Comparison of ENCODE assay signal across 8 cellular contexts in genomic region chr7:19713676-19714075, GRCh38. TPM values are rescaled to one million over a fixed set of nuclear protein-coding genes. Genes with fewer than 3 reads are reported as not detected.
DNase-seq lines count a peak whose midpoint lies in the region; ATAC-seq, FAIRE-seq and TF ChIP-seq lines count a peak whose summit lies in the region.

No MANE protein-coding gene starts in this region.

- peak; percentile 94 for FAIRE-seq in G401.6 (lab: Jason Lieb, UNC)

- no peaks in the 10 kb centered on the region for H3K9me3 ChIP-seq in A673 (ENCODE audit: low read depth, low read length, poor library complexity, severe bottlenecking)

- peak; percentile 64 for DNase-seq in A673 (ENCODE audit: low spot score)
- DNase-seq in NCI-H2196 treated with DMSO at 0.1 percent for 48 hours (lab: John Stamatoyannopoulos, UW; ENCODE audit: unreplicated experiment): peak; percentile 14
- peak; percentile 55 for DNase-seq in activated CD8-positive, alpha-beta T cell treated with anti-CD3 and anti-CD28 coated beads, Interleukin-2, amount 10 ng/mL, durations not matched to agents 7 days and 5 days
- DNase-seq in germinal center (ENCODE audit: low spot score): peak; percentile 9
- DNase-seq in stimulated activated CD4-positive, alpha-beta T cell treated with anti-CD3 and anti-CD28 coated beads, Interleukin-2, amount 100 ng/mL, for 24 hours: peak; percentile 23 to 54
- DNase-seq in lower leg skin (ENCODE audit: low spot score in 2 of 2): no peak
- DNase-seq in GDM1 (lab: John Stamatoyannopoulos, UW): no peak

- H3K27me3 Mint-ChIP-seq in activated CD8-positive, alpha-beta T cell treated with anti-CD3 and anti-CD28 coated beads, Interleukin-2, amount 10 ng/mL, durations not matched to agents 7 days and 5 days (ENCODE audit: low read depth): peaks cover 11% of the 10 kb centered on the region

- H3K4me3 Mint-ChIP-seq in activated CD8-positive, alpha-beta T cell treated with anti-CD3 and anti-CD28 coated beads, Interleukin-2, amount 10 ng/mL, durations not matched to agents 7 days and 5 days: no peak overlapping the region

- no TSS peak for BruUV-seq in A673 (replicated peaks; lab: Mats Ljungman, UMichigan)

- peaks cover 10% of the 10 kb centered on the region for H3K4me1 Mint-ChIP-seq in activated CD8-positive, alpha-beta T cell treated with anti-CD3 and anti-CD28 coated beads, Interleukin-2, amount 10 ng/mL, durations not matched to agents 7 days and 5 days (ENCODE audit: low read depth)

- peak; percentile 64 for TF ChIP-seq CTCF in A673 (conservative IDR thresholded peaks at IDR 0.05; ENCODE audit: low read depth, low read length)
- no peak for TF ChIP-seq CTCF in lower leg skin (IDR thresholded peaks at IDR 0.05)

- H3K36me3 Mint-ChIP-seq in activated CD8-positive, alpha-beta T cell treated with anti-CD3 and anti-CD28 coated beads, Interleukin-2, amount 10 ng/mL, durations not matched to agents 7 days and 5 days (ENCODE audit: low read depth): no peaks in the 10 kb centered on the region

- no peak overlapping the region for H3K27ac Mint-ChIP-seq in activated CD8-positive, alpha-beta T cell treated with anti-CD3 and anti-CD28 coated beads, Interleukin-2, amount 10 ng/mL, durations not matched to agents 7 days and 5 days

- 47 to 56% methylated on average over 1 of the region's 1 CpG for WGBS in lower leg skin, 2 donors

- H3K27me3 ChIP-seq in A673 (replicated peaks; ENCODE audit: insufficient read depth, low read depth, low read length, poor library complexity): peaks cover 4% of the 10 kb centered on the region

- no peak overlapping the region for H3K4me3 ChIP-seq in A673 (ENCODE audit: low read depth, low read length, poor library complexity, severe bottlenecking)
- no peak overlapping the region for H3K4me3 ChIP-seq in lower leg skin (ENCODE audit: low read depth, poor library complexity, severe bottlenecking)

- no peaks in the 10 kb centered on the region for H3K4me1 ChIP-seq in A673 (ENCODE audit: insufficient read depth, low read length, poor library complexity, severe bottlenecking)

- CTCF ChIA-PET in A673 (lab: Charles Lee): interaction anchor here (0.6 to 1.7 kb wide), 8 partner anchors 13 to 1541 kb away, joined by 3 to 28 read pairs (median 3); no protein-coding TSS in a partner anchor
- CTCF ChIA-PET in activated CD8-positive, alpha-beta T cell treated with anti-CD3 and anti-CD28 coated beads, Interleukin-2, amount 10 ng/mL, durations not matched to agents 7 days and 5 days (lab: Charles Lee): interaction anchor here (0.6 to 4.5 kb wide), 18 partner anchors 9 to 1541 kb away, joined by 3 to 47 read pairs (median 4); partner anchors contain the start of gene ITGB8

- ATAC-seq in activated CD8-positive, alpha-beta T cell treated with anti-CD3 and anti-CD28 coated beads, Interleukin-2, amount 10 ng/mL, durations not matched to agents 7 days and 5 days: no peak

- no peak for TF ChIP-seq POLR2A in lower leg skin (IDR thresholded peaks at IDR 0.05)

- no peak overlapping the region for H3K27ac ChIP-seq in A673 (ENCODE audit: low read depth, low read length, poor library complexity, severe bottlenecking)

- no peaks in the 10 kb centered on the region for H3K9me3 Mint-ChIP-seq in activated CD8-positive, alpha-beta T cell treated with anti-CD3 and anti-CD28 coated beads, Interleukin-2, amount 10 ng/mL, durations not matched to agents 7 days and 5 days (ENCODE audit: insufficient read depth)

- POLR2A ChIA-PET in A673 (lab: Charles Lee; ENCODE audit: low non-redundant PET): no interaction called here
- POLR2A ChIA-PET in activated CD8-positive, alpha-beta T cell treated with anti-CD3 and anti-CD28 coated beads, Interleukin-2, amount 10 ng/mL, durations not matched to agents 7 days and 5 days (lab: Charles Lee): no interaction called here

- H3K36me3 ChIP-seq in A673 (ENCODE audit: insufficient read depth, low read length, poor library complexity, severe bottlenecking): no peaks in the 10 kb centered on the region

- intact Hi-C loops in A673 (cut with micrococcal nuclease; ENCODE audit: unreplicated experiment): loop anchor here (1.0 kb wide), 1 partner anchor 885 kb away; no protein-coding TSS in a partner anchor
- intact Hi-C loops in lower leg skin (cut with DNase I; ENCODE audit: low total_unique reads): no loop called here

RNA-seq across cellular contexts. Expression of gene POLR1F, which starts 4.8 kb away (rescaled TPM):
- 19.0 and 20.1 TPM in 2 replicates for total RNA-seq in A673 (2021)
- 10 to 100 TPM; 17.7 to 20.3 TPM for total RNA-seq in activated CD8-positive, alpha-beta T cell treated with anti-CD3 and anti-CD28 coated beads, Interleukin-2, amount 10 ng/mL, durations not matched to agents 7 days and 5 days
- 10 to 100 TPM; 13.3 to 26.5 (median 20.9) TPM for total RNA-seq in lower leg skin

RNA-seq across cellular contexts. Expression of gene TMEM196, which starts 59.7 kb away (rescaled TPM):
- total RNA-seq in A673 (2021): not detected in 2 replicates
- total RNA-seq in activated CD8-positive, alpha-beta T cell treated with anti-CD3 and anti-CD28 coated beads, Interleukin-2, amount 10 ng/mL, durations not matched to agents 7 days and 5 days: not detected
- not detected for total RNA-seq in lower leg skin

Comparison
In these comparisons a context has a peak if more than half of its experiments do, and no peak if none do; other contexts are left out.
1. DNase-seq: peak in A673 (single experiment), NCI-H2196 treated with DMSO at 0.1 percent for 48 hours (single experiment), activated CD8-positive, alpha-beta T cell treated with anti-CD3 and anti-CD28 coated beads, Interleukin-2, amount 10 ng/mL, durations not matched to agents 7 days and 5 days (single experiment), germinal center (single experiment) and stimulated activated CD4-positive, alpha-beta T cell treated with anti-CD3 and anti-CD28 coated beads, Interleukin-2, amount 100 ng/mL, for 24 hours (2 of 2); none in lower leg skin (0 of 2) and GDM1 (single experiment).